Comparison of ENCODE assay signal across 15 cellular contexts in genomic region chr6:38176797-38177751, GRCh38.
DNase-seq lines count a peak whose midpoint lies in the region; ATAC-seq and TF ChIP-seq lines count a peak whose summit lies in the region.
"Had no signal": no experiment of that assay in that cellular context is flagged by ENCODE, and none has a peak within 500 bp of the region (broad histone marks: within the 10 kb centered on the region; RNA-seq: fewer than 3 reads in every experiment).

No MANE protein-coding gene starts in this region.

- H3K4me2 ChIP-seq in OCI-LY7 (ENCODE audit: low read length) = no peak overlapping the region

- no peak for TF ChIP-seq CTCF in retinal pigment epithelial cell (conservative IDR thresholded peaks at IDR 0.05; ENCODE audit: low read depth, low read length)
- TF ChIP-seq CTCF in OCI-LY7 (conservative IDR thresholded peaks at IDR 0.05; ENCODE audit: low read length) = no peak

- in situ Hi-C loops in KBM-7 (cut with MboI; ENCODE audit: low pct_unique_long_range_greater_than_20kb, low sequenced_read_pairs) = no loop called here

- no peaks in the 10 kb centered on the region for H3K4me1 ChIP-seq in OCI-LY7 (ENCODE audit: insufficient read depth, low read length, poor library complexity, severe bottlenecking)

- H3K27me3 ChIP-seq in H7 (ENCODE audit: control insufficient read depth, insufficient read depth, low read length) = no peaks in the 10 kb centered on the region

- no peaks in the 10 kb centered on the region for H3K79me2 ChIP-seq in OCI-LY7 (ENCODE audit: insufficient read depth, low read depth, low read length)

- H4K20me1 ChIP-seq in OCI-LY7 (ENCODE audit: insufficient read depth, low read length) = no peaks in the 10 kb centered on the region

- DNase-seq in H7 (peak; percentile 83), SK-N-DZ (ENCODE audit: low spot score) (peak; percentile 67), iPS-NIHi7 (ENCODE audit: extremely low spot score) (peak; percentile 52), retinal pigment epithelial cell (ENCODE audit: low read depth) (peak; percentile 75), KBM-7 (no peak), OCI-LY7 (ENCODE audit: low spot score) (no peak)
- DNase-seq: C1 segment of cervical spinal cord; HFFc6; islet precursor cell; naive thymus-derived CD4-positive, alpha-beta T cell; NCI-H1092; NCI-H526 treated with DMSO at 0.1 percent for 48 hours; stimulated activated CD4-positive, alpha-beta T cell treated with anti-CD3 and anti-CD28 coated beads, Interleukin-12 subunit alpha, Interleukin-12 subunit beta, amount 100 ng/mL, for 4 hours had no signal

- no peaks in the 10 kb centered on the region for H3K9me3 ChIP-seq in OCI-LY7 (ENCODE audit: low read length)

- POLR2A ChIA-PET in OCI-LY7 (lab: Charles Lee) = interaction anchor here (0.7 kb wide), 1 partner anchor 61 kb away, joined by 4 read pairs; no protein-coding TSS in a partner anchor

- H3K4me3 ChIP-seq in H7 (ENCODE audit: insufficient read depth, low read depth, low read length) = no peak overlapping the region
- peak overlapping the region; percentile 18 for H3K4me3 ChIP-seq in retinal pigment epithelial cell (ENCODE audit: low read length)
- no peak overlapping the region for H3K4me3 ChIP-seq in OCI-LY7 (ENCODE audit: low read depth, low read length, poor library complexity, severe bottlenecking)

- no TSS peak for BruUV-seq in OCI-LY7 (replicated peaks; lab: Mats Ljungman, UMichigan)

- H3K9me2 ChIP-seq in OCI-LY7 (ENCODE audit: insufficient read depth, low read length) = no peaks in the 10 kb centered on the region

- no peak overlapping the region for H2AFZ ChIP-seq in OCI-LY7 (ENCODE audit: low read length)

- no peaks in the 10 kb centered on the region for H3K36me3 ChIP-seq in H7 (replicated peaks; ENCODE audit: control insufficient read depth, insufficient read depth, low read length)
- no peaks in the 10 kb centered on the region for H3K36me3 ChIP-seq in OCI-LY7 (ENCODE audit: insufficient read depth, low read length)

- ATAC-seq in GM18517 (IDR thresholded peaks at IDR 0.05; ENCODE audit: unreplicated experiment) = no peak
- no peak for ATAC-seq in GM18520 (IDR thresholded peaks at IDR 0.05; ENCODE audit: unreplicated experiment)
- ATAC-seq: naive thymus-derived CD4-positive, alpha-beta T cell had no signal

- intact Hi-C loops in OCI-LY7 (cut with micrococcal nuclease; ENCODE audit: unreplicated experiment) = no loop called here

- CTCF ChIA-PET in OCI-LY7 (lab: Charles Lee; ENCODE audit: unreplicated experiment) = no interaction called here

- no peak overlapping the region for H3K27ac ChIP-seq in OCI-LY7 (ENCODE audit: low read depth, low read length, poor library complexity, severe bottlenecking)

Comparison
In these comparisons a context has a peak if more than half of its experiments do, and no peak if none do; other contexts are left out.
1. DNase-seq: peak in H7 (single experiment), SK-N-DZ (single experiment), iPS-NIHi7 (single experiment) and retinal pigment epithelial cell (single experiment); none in KBM-7 (single experiment) and OCI-LY7 (single experiment).